ENCODE assay signal across 8 cellular contexts in the genomic region with DNA sequence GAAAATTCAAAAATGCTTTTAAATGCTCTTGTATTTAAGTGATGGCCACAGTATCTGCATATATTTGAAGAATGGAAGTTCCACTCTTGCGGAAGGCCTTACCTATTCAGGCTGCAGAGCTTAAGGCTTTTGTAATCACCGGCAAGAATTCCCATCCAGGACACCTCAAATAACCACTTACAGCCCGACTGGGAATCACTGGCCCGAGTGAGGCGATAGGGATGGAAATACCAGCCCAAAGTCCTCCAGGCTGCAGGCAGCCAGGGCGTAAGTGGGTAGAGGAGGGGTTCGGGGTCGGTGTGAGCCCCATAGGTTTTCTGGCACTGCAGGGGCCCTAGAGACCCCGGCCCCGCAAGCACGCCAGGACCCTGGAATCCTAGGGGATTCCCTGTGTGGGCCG. TPM values are rescaled to one million over a fixed set of nuclear protein-coding genes. Genes with fewer than 3 reads are reported as not detected.
DNase-seq lines count a peak whose midpoint lies in the region; ATAC-seq and TF ChIP-seq lines count a peak whose summit lies in the region.

No MANE protein-coding gene starts in this region.

- H3K23ac ChIP-seq in IMR-90 (ENCODE audit: low read depth, low read length) = peak overlapping the region; percentile 48; the same call in 1 of the 2 replicates

- H4K8ac ChIP-seq in IMR-90 (ENCODE audit: low read depth in 2 of 2, low read length in 2 of 2) = peak overlapping the region; percentile 87 to 94

- H2BK15ac ChIP-seq in IMR-90 (ENCODE audit: low read depth, low read length) = no peak overlapping the region

- dilution Hi-C loops in IMR-90 (cut with HindIII; ENCODE audit: low sequenced_read_pairs, unreplicated experiment) = no loop called here

- peak overlapping the region; percentile 80 for H4K91ac ChIP-seq in IMR-90 (ENCODE audit: insufficient read depth, low read depth, low read length)

- H3K36me3 Mint-ChIP-seq in natural killer cell treated with Interleukin-12 subunit alpha and Interleukin-12 subunit beta and Interleukin-15 and Interleukin-18, amount 100 ng/mL, for 72 hours = no peaks in the 10 kb centered on the region

- peak overlapping the region; percentile 86 for H2AK9ac ChIP-seq in IMR-90 (replicated peaks; ENCODE audit: low read depth, low read length, poor library complexity)

- H3K9me1 ChIP-seq in IMR-90 (ENCODE audit: insufficient read depth, low read length) = peaks cover 6% of the 10 kb centered on the region

- peaks cover 5% of the 10 kb centered on the region for H3K4me1 ChIP-seq in IMR-90 (ENCODE audit: control insufficient read depth, insufficient read depth, low read length)
- H3K4me1 ChIP-seq in ectodermal cell (ENCODE audit: control insufficient read depth, insufficient read depth, low read length) = peaks cover 8% of the 10 kb centered on the region

- peaks cover 14 to 52% of the 10 kb centered on the region in 2 experiments for H3K79me1 ChIP-seq in IMR-90 (ENCODE audit: low read depth in 1 of 2, low read length in 2 of 2)

- H4K20me1 ChIP-seq in IMR-90 (ENCODE audit: insufficient read depth, low read length) = no peaks in the 10 kb centered on the region

- peak overlapping the region; percentile 27; the same call in 1 of the 2 replicates for H2AK5ac ChIP-seq in IMR-90 (ENCODE audit: low read depth, low read length)

- no peak for DNase-seq in IMR-90
- no peak for DNase-seq in natural killer cell treated with Interleukin-12 subunit alpha and Interleukin-12 subunit beta and Interleukin-15 and Interleukin-18, amount 100 ng/mL, for 72 hours (ENCODE audit: low spot score)
- no peak for DNase-seq in OCI-M2 (lab: John Stamatoyannopoulos, UW; ENCODE audit: unreplicated experiment)
- DNase-seq in NCI-H2171 treated with DMSO at 0.1 percent for 48 hours (lab: John Stamatoyannopoulos, UW) = no peak
- DNase-seq in NCI-H69 (lab: John Stamatoyannopoulos, UW) = no peak

- peak overlapping the region; percentile 82 for H3K4me2 ChIP-seq in IMR-90 (ENCODE audit: low read depth, low read length)

- peak overlapping the region; percentile 6 for H3K9ac ChIP-seq in IMR-90 (ENCODE audit: low read depth, low read length)

- H3K36me3 ChIP-seq in IMR-90 (ENCODE audit: control insufficient read depth, insufficient read depth, low read length) (no peaks in the 10 kb centered on the region), ectodermal cell (ENCODE audit: control insufficient read depth, insufficient read depth, low read length) (no peaks in the 10 kb centered on the region)

- TF ChIP-seq CTCF in IMR-90 (conservative IDR thresholded peaks at IDR 0.05; ENCODE audit: low read depth, low read length) = no peak

- H3K9me3 Mint-ChIP-seq in natural killer cell treated with Interleukin-12 subunit alpha and Interleukin-12 subunit beta and Interleukin-15 and Interleukin-18, amount 100 ng/mL, for 72 hours = no peaks in the 10 kb centered on the region

- CTCF ChIA-PET in IMR-90 (lab: Yijun Ruan, JAX) = no interaction called here

- no peak for TF ChIP-seq POLR2A in IMR-90 (IDR thresholded peaks at IDR 0.05; ENCODE audit: low read depth, low read length)

- H2AFZ ChIP-seq in IMR-90 (replicated peaks; ENCODE audit: low read length, poor library complexity) = peak overlapping the region; percentile 92

- peak; percentile 19 for ATAC-seq in GM18868 (IDR thresholded peaks at IDR 0.05; ENCODE audit: unreplicated experiment)
- peak; percentile 38 for ATAC-seq in IMR-90 (ENCODE audit: low read depth)
- no peak for ATAC-seq in natural killer cell treated with Interleukin-12 subunit alpha and Interleukin-12 subunit beta and Interleukin-15 and Interleukin-18, amount 100 ng/mL, for 72 hours
- no peak for ATAC-seq in GM21786 (IDR thresholded peaks at IDR 0.05; ENCODE audit: unreplicated experiment)

- H3K18ac ChIP-seq in IMR-90 (ENCODE audit: low read depth, low read length) = peak overlapping the region; percentile 22; the same call in 1 of the 2 replicates

- peak overlapping the region; percentile 66 for H3K27ac ChIP-seq in IMR-90 (ENCODE audit: insufficient read depth, low read length)
- peak overlapping the region; percentile 77 for H3K27ac ChIP-seq in ectodermal cell (ENCODE audit: insufficient read depth, low read depth, low read length, poor library complexity, severe bottlenecking)

- in situ Hi-C loops in IMR-90 (cut with MboI; ENCODE audit: low sequenced_read_pairs) = no loop called here

- H3K4me3 ChIP-seq in IMR-90 (ENCODE audit: insufficient read depth, low read depth, low read length) (peak overlapping the region; percentile 38), ectodermal cell (ENCODE audit: insufficient read depth, low read depth, low read length) (peak overlapping the region; percentile 21)

- H3K9me3 ChIP-seq in IMR-90 (ENCODE audit: control insufficient read depth, insufficient read depth, low read length) = no peaks in the 10 kb centered on the region
- H3K9me3 ChIP-seq in ectodermal cell (ENCODE audit: control insufficient read depth, low read length) = no peaks in the 10 kb centered on the region

- H3K27me3 Mint-ChIP-seq in natural killer cell treated with Interleukin-12 subunit alpha and Interleukin-12 subunit beta and Interleukin-15 and Interleukin-18, amount 100 ng/mL, for 72 hours = no peaks in the 10 kb centered on the region

- BruUV-seq in IMR-90 (replicated peaks; lab: Mats Ljungman, UMichigan) = no TSS peak

- H3K27me3 ChIP-seq in IMR-90 (ENCODE audit: control insufficient read depth, insufficient read depth, low read length) = no peaks in the 10 kb centered on the region
- H3K27me3 ChIP-seq in ectodermal cell (ENCODE audit: control insufficient read depth, insufficient read depth, low read length, poor library complexity, severe bottlenecking) = no peaks in the 10 kb centered on the region

- 20% methylated on average over 3 of the region's 12 CpGs; no CpG with 5 or more reads in 1 of the 2 experiments for WGBS in IMR-90 (ENCODE audit: extremely low coverage in 2 of 2, insufficient read length in 1 of 2), 2 experiments
- WGBS in ectodermal cell, 2 experiments = 24 to 30% methylated on average over 12 of the region's 12 CpGs

- peak overlapping the region; percentile 57 for H2BK5ac ChIP-seq in IMR-90 (ENCODE audit: low read depth, low read length, poor library complexity, severe bottlenecking)

- peak overlapping the region; percentile 81 to 96 for H3K27ac Mint-ChIP-seq in natural killer cell treated with Interleukin-12 subunit alpha and Interleukin-12 subunit beta and Interleukin-15 and Interleukin-18, amount 100 ng/mL, for 72 hours

- H3K4ac ChIP-seq in IMR-90 (ENCODE audit: low read depth, low read length) = peak overlapping the region; percentile 77

- H4K5ac ChIP-seq in IMR-90 (ENCODE audit: low read depth, low read length) = peak overlapping the region; percentile 70

- POLR2A ChIA-PET in IMR-90 (lab: Charles Lee; ENCODE audit: unreplicated experiment) = no interaction called here

- TF ChIP-seq RAD21 in IMR-90 (IDR thresholded peaks at IDR 0.05; ENCODE audit: low read length) = no peak

- H3K4me1 Mint-ChIP-seq in natural killer cell treated with Interleukin-12 subunit alpha and Interleukin-12 subunit beta and Interleukin-15 and Interleukin-18, amount 100 ng/mL, for 72 hours (ENCODE audit: low read depth in 2 of 2) = peaks cover 34 to 38% of the 10 kb centered on the region in 2 donors

- peak overlapping the region; percentile 62; the same call in 1 of the 2 replicates for H2BK120ac ChIP-seq in IMR-90 (ENCODE audit: low read depth, low read length)

- peak overlapping the region; percentile 2 for H3K14ac ChIP-seq in IMR-90 (replicated peaks; ENCODE audit: low read depth, low read length)

- 0 out of 2 replicates have a peak overlapping the region, but pooled peaks have one; percentile 32 for H3K56ac ChIP-seq in IMR-90 (ENCODE audit: extremely low read depth, insufficient read depth, low read length)

- H3K4me3 Mint-ChIP-seq in natural killer cell treated with Interleukin-12 subunit alpha and Interleukin-12 subunit beta and Interleukin-15 and Interleukin-18, amount 100 ng/mL, for 72 hours = peak overlapping the region; percentile 84

- no peak overlapping the region for H2BK20ac ChIP-seq in IMR-90 (ENCODE audit: low read depth, low read length)

- intact Hi-C loops in IMR-90 (cut with micrococcal nuclease) = loop anchor here (5.0 kb wide), 1 partner anchor 51 kb away; no protein-coding TSS in a partner anchor

TF ChIP-seq in IMR-90, 13 proteins besides CTCF, POLR2A, EP300 and RAD21 (continues in another document):
- TF ChIP-seq FOS (IDR thresholded peaks at IDR 0.05; ENCODE audit: low read depth, low read length) = no peak
- TF ChIP-seq, protein P1, sequence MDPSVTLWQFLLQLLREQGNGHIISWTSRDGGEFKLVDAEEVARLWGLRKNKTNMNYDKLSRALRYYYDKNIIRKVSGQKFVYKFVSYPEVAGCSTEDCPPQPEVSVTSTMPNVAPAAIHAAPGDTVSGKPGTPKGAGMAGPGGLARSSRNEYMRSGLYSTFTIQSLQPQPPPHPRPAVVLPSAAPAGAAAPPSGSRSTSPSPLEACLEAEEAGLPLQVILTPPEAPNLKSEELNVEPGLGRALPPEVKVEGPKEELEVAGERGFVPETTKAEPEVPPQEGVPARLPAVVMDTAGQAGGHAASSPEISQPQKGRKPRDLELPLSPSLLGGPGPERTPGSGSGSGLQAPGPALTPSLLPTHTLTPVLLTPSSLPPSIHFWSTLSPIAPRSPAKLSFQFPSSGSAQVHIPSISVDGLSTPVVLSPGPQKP (IDR thresholded peaks at IDR 0.05; ENCODE audit: borderline replicate concordance, low read depth, low read length) = no peak
- TF ChIP-seq MAZ (IDR thresholded peaks at IDR 0.05; ENCODE audit: borderline replicate concordance, low read depth, low read length) = no peak
- no peak for TF ChIP-seq CHD1 (IDR thresholded peaks at IDR 0.05; ENCODE audit: low read depth, low read length)
- TF ChIP-seq MXI1 (IDR thresholded peaks at IDR 0.05; ENCODE audit: borderline replicate concordance, low read depth, low read length) = no peak
- no peak for TF ChIP-seq MAFK (IDR thresholded peaks at IDR 0.05; ENCODE audit: low read depth, low read length)
- TF ChIP-seq RCOR1 (IDR thresholded peaks at IDR 0.05; ENCODE audit: insufficient replicate concordance, low read length) = no peak
- no peak for TF ChIP-seq NFE2L2 (IDR thresholded peaks at IDR 0.05; ENCODE audit: low read depth, low read length)
- no peak for TF ChIP-seq BHLHE40 (IDR thresholded peaks at IDR 0.05; ENCODE audit: low read depth, low read length)

RNA-seq across cellular contexts. Expression of a gene that starts 9.5 kb away (rescaled TPM):
- 3.4 and 3.9 TPM in 2 replicates for total RNA-seq in IMR-90 (2012; rRNA removed)
- polyA plus RNA-seq in IMR-90 (2012; rRNA removed) = 31.4 and 33.7 TPM in 2 replicates
- polyA plus RNA-seq in IMR-90 (2012; cell fraction: cytosol; rRNA removed) = 30.2 and 33.4 TPM in 2 replicates
- 16.1 and 21.9 TPM in 2 replicates for polyA plus RNA-seq in IMR-90 (2012; cell fraction: nucleus; rRNA removed; ENCODE audit: low replicate concordance)
- 22.4 TPM for polyA plus RNA-seq in ectodermal cell (2013, experiment 1 of 4)
- polyA plus RNA-seq in ectodermal cell (2013, experiment 2 of 4) = 23.4 TPM
- polyA plus RNA-seq in ectodermal cell (2013, experiment 3 of 4) = 25.2 TPM
- 28.2 TPM for polyA plus RNA-seq in ectodermal cell (2013, experiment 4 of 4)
- total RNA-seq in natural killer cell treated with Interleukin-12 subunit alpha and Interleukin-12 subunit beta and Interleukin-15 and Interleukin-18, amount 100 ng/mL, for 72 hours = 10 to 100 TPM; 17.5 to 34.5 TPM

Comparison
In these comparisons a context has a peak if more than half of its experiments do, and no peak if none do; other contexts are left out.
1. ATAC-seq: peak in GM18868 (single experiment) and IMR-90 (single experiment); none in natural killer cell treated with Interleukin-12 subunit alpha and Interleukin-12 subunit beta and Interleukin-15 and Interleukin-18, amount 100 ng/mL, for 72 hours (0 of 2) and GM21786 (single experiment).